In genomic region chr20:58759947-58760346, GRCh38 we compare ENCODE assay signal across 25 cellular contexts.
"Had no signal": no experiment of that assay in that cellular context is flagged by ENCODE, and none has a peak within 500 bp of the region (broad histone marks: within the 10 kb centered on the region; RNA-seq: fewer than 3 reads in every experiment).

No MANE protein-coding gene starts in this region.

- H3K27ac Mint-ChIP-seq: activated naive CD4-positive, alpha-beta T cell treated with anti-CD3 and anti-CD28 coated beads, Interleukin-2, amount 50 U/mL, for 72 hours; activated naive CD8-positive, alpha-beta T cell treated with anti-CD3 and anti-CD28 coated beads, Interleukin-2, amount 50 U/mL, for 24 hours had no signal

- H3K36me3 Mint-ChIP-seq: activated naive CD4-positive, alpha-beta T cell treated with anti-CD3 and anti-CD28 coated beads, Interleukin-2, amount 50 U/mL, for 72 hours had no signal

- H3K9me3 Mint-ChIP-seq: activated naive CD4-positive, alpha-beta T cell treated with anti-CD3 and anti-CD28 coated beads, Interleukin-2, amount 50 U/mL, for 72 hours; activated naive CD8-positive, alpha-beta T cell treated with anti-CD3 and anti-CD28 coated beads, Interleukin-2, amount 50 U/mL, for 24 hours had no signal

- H3K4me3 Mint-ChIP-seq: activated naive CD8-positive, alpha-beta T cell treated with anti-CD3 and anti-CD28 coated beads, Interleukin-2, amount 50 U/mL, for 24 hours had no signal

- H3K4me3 ChIP-seq: ascending aorta, body of pancreas, K562, Peyer's patch, SJCRH30 had no signal

- H3K27ac ChIP-seq: ascending aorta, body of pancreas, Peyer's patch, RWPE1, SJCRH30, VCaP had no signal

- DNase-seq: activated CD4-positive, alpha-beta T cell treated with anti-CD3 and anti-CD28 coated beads for 4 hours; activated CD4-positive, CD25-positive, alpha-beta regulatory T cell; activated naive CD4-positive, alpha-beta T cell; activated naive CD8-positive, alpha-beta T cell treated with anti-CD3 and anti-CD28 coated beads, Interleukin-2, amount 50 U/mL, for 24 hours; activated T-cell treated with anti-CD3 and anti-CD28 coated beads, Interleukin-2, amount 50 U/mL, for 1 hour; amniotic stem cell; body of pancreas; central memory CD4-positive, alpha-beta T cell; Kasumi-1; NCI-H1105 treated with DMSO at 0.1 percent for 48 hours; NCI-H1436 treated with DMSO at 0.1 percent for 48 hours; NCI-H187; NCI-H2081; NCI-H446; NCI-H524; Peyer's patch; Right ventricle myocardium superior; SJCRH30; SK-N-SH; T-helper 1 cell had no signal

- H3K4me1 Mint-ChIP-seq: activated naive CD8-positive, alpha-beta T cell treated with anti-CD3 and anti-CD28 coated beads, Interleukin-2, amount 50 U/mL, for 24 hours had no signal

- ATAC-seq: activated naive CD4-positive, alpha-beta T cell treated with anti-CD3 and anti-CD28 coated beads, Interleukin-2, amount 50 U/mL, for 72 hours; activated naive CD8-positive, alpha-beta T cell treated with anti-CD3 and anti-CD28 coated beads, Interleukin-2, amount 50 U/mL, for 24 hours; body of pancreas; K562 had no signal
